In genomic region chr3:11034297-11035000, GRCh38 we compare ENCODE assay signal across 26 cellular contexts. TPM values are rescaled to one million over a fixed set of nuclear protein-coding genes. Genes with fewer than 3 reads are reported as not detected.
"Had no signal": no experiment of that assay in that cellular context is flagged by ENCODE, and none has a peak within 500 bp of the region (broad histone marks: within the 10 kb centered on the region; RNA-seq: fewer than 3 reads in every experiment).

No MANE protein-coding gene starts in this region.

- H3K27me3 ChIP-seq: brain microvascular endothelial cell, cardiac muscle cell had no signal

- H3K9me3 ChIP-seq: MG63 had no signal

- H3K27ac Mint-ChIP-seq: activated CD4-positive, alpha-beta memory T cell treated with anti-CD3 and anti-CD28 coated beads, Interleukin-2, amount 10 ng/mL, durations not matched to agents 7 days and 5 days; activated naive CD4-positive, alpha-beta T cell treated with anti-CD3 and anti-CD28 coated beads for 36 hours; activated naive CD8-positive, alpha-beta T cell treated with anti-CD3 and anti-CD28 coated beads for 36 hours; activated T-helper 17 cell treated with anti-CD3 and anti-CD28 coated beads, Interleukin-2, amount 50 U/mL, for 72 hours; T-cell had no signal

- H3K4me3 Mint-ChIP-seq: activated CD4-positive, alpha-beta memory T cell treated with anti-CD3 and anti-CD28 coated beads, Interleukin-2, amount 10 ng/mL, durations not matched to agents 7 days and 5 days; activated naive CD4-positive, alpha-beta T cell treated with anti-CD3 and anti-CD28 coated beads for 36 hours; activated naive CD8-positive, alpha-beta T cell treated with anti-CD3 and anti-CD28 coated beads for 36 hours; activated T-helper 17 cell treated with anti-CD3 and anti-CD28 coated beads, Interleukin-2, amount 50 U/mL, for 72 hours; T-cell had no signal

- H3K36me3 ChIP-seq: brain microvascular endothelial cell, cardiac muscle cell, MG63 had no signal

- H3K27ac ChIP-seq: brain microvascular endothelial cell, cardiac muscle cell, SK-N-MC had no signal

- H3K9me3 Mint-ChIP-seq: activated CD4-positive, alpha-beta memory T cell treated with anti-CD3 and anti-CD28 coated beads, Interleukin-2, amount 10 ng/mL, durations not matched to agents 7 days and 5 days; activated naive CD4-positive, alpha-beta T cell treated with anti-CD3 and anti-CD28 coated beads for 36 hours; activated naive CD8-positive, alpha-beta T cell treated with anti-CD3 and anti-CD28 coated beads for 36 hours; activated T-helper 17 cell treated with anti-CD3 and anti-CD28 coated beads, Interleukin-2, amount 50 U/mL, for 72 hours; T-cell had no signal

- DNase-seq: activated CD4-positive, alpha-beta memory T cell treated with anti-CD3 and anti-CD28 coated beads, Interleukin-2, amount 10 ng/mL, durations not matched to agents 7 days and 5 days; activated CD4-positive, alpha-beta T cell treated with anti-CD3 and anti-CD28 coated beads, Interleukin-2, amount 50 U/mL, for 1 hour; activated CD4-positive, CD25-positive, alpha-beta regulatory T cell; activated gamma-delta T cell; activated naive CD4-positive, alpha-beta T cell treated with anti-CD3 and anti-CD28 coated beads for 36 hours; activated naive CD8-positive, alpha-beta T cell treated with anti-CD3 and anti-CD28 coated beads for 36 hours; activated T-cell treated with anti-CD3 and anti-CD28 coated beads for 4 hours; activated T-cell treated with anti-CD3 and anti-CD28 coated beads, Interleukin-2, amount 50 U/mL, for 48 hours; brain microvascular endothelial cell; MG63; NCI-H1105 treated with DMSO at 0.1 percent for 48 hours; NCI-H1436 treated with DMSO at 0.1 percent for 48 hours; NCI-H187; NCI-H2081; NCI-H510A treated with DMSO at 0.1 percent for 48 hours; NCI-H748 treated with DMSO at 0.1 percent for 48 hours; T-cell; T-helper 2 cell; T1000 had no signal

- H3K36me3 Mint-ChIP-seq: activated naive CD8-positive, alpha-beta T cell treated with anti-CD3 and anti-CD28 coated beads for 36 hours; T-cell had no signal

- H3K4me3 ChIP-seq: cardiac muscle cell, MG63, SK-N-MC had no signal

- H3K4me1 Mint-ChIP-seq: activated CD4-positive, alpha-beta memory T cell treated with anti-CD3 and anti-CD28 coated beads, Interleukin-2, amount 10 ng/mL, durations not matched to agents 7 days and 5 days; T-cell had no signal

- ATAC-seq: activated T-helper 17 cell treated with anti-CD3 and anti-CD28 coated beads, Interleukin-2, amount 50 U/mL, for 72 hours; Right ventricle myocardium inferior; T-cell had no signal

RNA-seq across cellular contexts. Expression of gene SLC6A1, which starts 41.9 kb away (rescaled TPM):
- total RNA-seq: activated CD4-positive, alpha-beta memory T cell treated with anti-CD3 and anti-CD28 coated beads, Interleukin-2, amount 10 ng/mL, durations not matched to agents 7 days and 5 days; activated CD8-positive, alpha-beta memory T cell treated with anti-CD3 and anti-CD28 coated beads for 36 hours; activated naive CD4-positive, alpha-beta T cell treated with anti-CD3 and anti-CD28 coated beads for 36 hours; activated naive CD8-positive, alpha-beta T cell treated with anti-CD3 and anti-CD28 coated beads for 36 hours; activated T-helper 17 cell treated with anti-CD3 and anti-CD28 coated beads, Interleukin-2, amount 50 U/mL, for 72 hours; cardiac muscle cell; OCI-LY7; RPMI7951 had no signal
- polyA plus RNA-seq: cardiac muscle cell had no signal
